7 cellular contexts compared by ENCODE assay signal in genomic region chr9:109665736-109666135, GRCh38.
DNase-seq lines count a peak whose midpoint lies in the region.
"Not testable (repeated sequence)": the region's sequence is repeated elsewhere in the genome, so short reads cannot be mapped to it uniquely, and the experiment has no call there.

No MANE protein-coding gene starts in this region.

- not testable (repeated sequence) for H3K18ac ChIP-seq in mesendoderm (ENCODE audit: low read length)

- not testable (repeated sequence) for H3K9ac ChIP-seq in mesendoderm (ENCODE audit: low read length)

- H3K27ac ChIP-seq in caudate nucleus (ENCODE audit: low read depth, low read length), result peak overlapping the region; percentile 40
- H3K27ac ChIP-seq in mesendoderm (ENCODE audit: low read depth, low read length), result not testable (repeated sequence)

- H3K4ac ChIP-seq in mesendoderm (ENCODE audit: low read depth, low read length), result not testable (repeated sequence)

- H3K36me3 ChIP-seq in mesendoderm (ENCODE audit: control insufficient read depth, insufficient read depth, low read length), result not testable (repeated sequence)

- H3K56ac ChIP-seq in mesendoderm (ENCODE audit: low read length), result not testable (repeated sequence)

- not testable (repeated sequence) for H3K23ac ChIP-seq in mesendoderm (ENCODE audit: low read length)

- not testable (repeated sequence) for H4K8ac ChIP-seq in mesendoderm (ENCODE audit: low read depth, low read length)

- not testable (repeated sequence) for H2AK5ac ChIP-seq in mesendoderm (ENCODE audit: low read length)

- WGBS in mesendoderm (ENCODE audit: extremely low coverage, insufficient coverage, low lambda C conversion rate), result no CpG with 5 or more reads among the region's 7 CpGs

- not testable (repeated sequence) for H3K4me3 ChIP-seq in mesendoderm (ENCODE audit: low read length)

- H3K27me3 ChIP-seq in mesendoderm (ENCODE audit: insufficient read depth, low read length, poor library complexity), result not testable (repeated sequence)

- intact Hi-C loops in head of caudate nucleus (cut with DNase I), result not testable (repeated sequence)

- H4K5ac ChIP-seq in mesendoderm (ENCODE audit: low read length), result not testable (repeated sequence)

- H3K4me1 ChIP-seq in mesendoderm (ENCODE audit: control insufficient read depth, low read depth, low read length), result not testable (repeated sequence)

- H2BK15ac ChIP-seq in mesendoderm (replicated peaks; ENCODE audit: low read depth), result not testable (repeated sequence)

- H3K79me2 ChIP-seq in mesendoderm (ENCODE audit: control insufficient read depth, insufficient read depth, low read length), result not testable (repeated sequence)

- not testable (repeated sequence) for H2BK5ac ChIP-seq in mesendoderm (ENCODE audit: low read length)

- peak; percentile 37 for DNase-seq in ELF-1 (ENCODE audit: low read depth, low spot score)
- peak; percentile 1 to 53 (median 24) for DNase-seq in NCI-H1417 (lab: John Stamatoyannopoulos, UW)
- peak; percentile 63 for DNase-seq in NCI-H748 treated with DMSO at 0.1 percent for 48 hours (lab: John Stamatoyannopoulos, UW)
- peak in 33 of 61 donors; percentile 2 to 70 (median 26) for DNase-seq in caudate nucleus (lab: John Stamatoyannopoulos, UW)
- DNase-seq in head of caudate nucleus, result peak in 39 of 42 donors; percentile 18 to 87 (median 66)
- peak; percentile 25 for DNase-seq in mesendoderm
- peak; percentile 41 for DNase-seq in pons (ENCODE audit: low spot score)

- not testable (repeated sequence) for H3K4me2 ChIP-seq in mesendoderm (ENCODE audit: low read length)

- H2BK120ac ChIP-seq in mesendoderm (ENCODE audit: low read depth, low read length), result not testable (repeated sequence)

- not testable (repeated sequence) for H3K79me1 ChIP-seq in mesendoderm (ENCODE audit: low read length)
